9 cellular contexts compared by ENCODE assay signal in genomic region chr7:136114966-136115762, GRCh38.
A peak's percentile ranks its signal among the peaks of the same experiment; 100 is the strongest.
DNase-seq lines count a peak whose midpoint lies in the region; ATAC-seq and TF ChIP-seq lines count a peak whose summit lies in the region.
"Had no signal": no experiment of that assay in that cellular context is flagged by ENCODE, and none has a peak within 500 bp of the region (broad histone marks: within the 10 kb centered on the region; RNA-seq: fewer than 3 reads in every experiment).

No MANE protein-coding gene starts in this region.

- DNase-seq in CD14-positive monocyte (ENCODE audit: low spot score) (no peak), NCI-H460 (ENCODE audit: extremely low read depth, low read depth) (peak; percentile 34), glomerular endothelial cell (ENCODE audit: extremely low read depth, low read depth, low spot score) (peak; percentile 10), psoas muscle (no peak), DMS79 (lab: John Stamatoyannopoulos, UW) (no peak)
- DNase-seq in activated T-cell treated with anti-CD3 and anti-CD28 coated beads, Interleukin-2, amount 50 U/mL, for 4 hours = no peak

- no peak overlapping the region for H3K4me3 Mint-ChIP-seq in CD14-positive monocyte
- no peak overlapping the region for H3K4me3 Mint-ChIP-seq in activated T-cell treated with anti-CD3 and anti-CD28 coated beads, Interleukin-2, amount 50 U/mL, for 4 hours
- H3K4me3 Mint-ChIP-seq: T-helper 1 cell treated with Interleukin-12 subunit alpha and Interleukin-12 subunit beta and Interleukin-4 antibody, amounts not matched to agents 30 μg/mL and 1 μg/mL, for 36 hours had no signal

- H3K4me1 Mint-ChIP-seq in CD14-positive monocyte = no peaks in the 10 kb centered on the region
- H3K4me1 Mint-ChIP-seq in activated T-cell treated with anti-CD3 and anti-CD28 coated beads, Interleukin-2, amount 50 U/mL, for 4 hours (ENCODE audit: low read depth) = peaks cover 1% of the 10 kb centered on the region

- H3K27me3 Mint-ChIP-seq in CD14-positive monocyte (ENCODE audit: low read depth in 3 of 3) = peaks cover 0 to 4% (median 0%) of the 10 kb centered on the region in 3 donors
- H3K27me3 Mint-ChIP-seq in activated T-cell treated with anti-CD3 and anti-CD28 coated beads, Interleukin-2, amount 50 U/mL, for 4 hours (ENCODE audit: low read depth) = no peaks in the 10 kb centered on the region

- no peaks in the 10 kb centered on the region for H3K4me1 ChIP-seq in psoas muscle

- no peak overlapping the region for H3K27ac ChIP-seq in psoas muscle

- intact Hi-C loops in CD14-positive monocyte (cut with micrococcal nuclease) = no loop called here
- intact Hi-C loops in psoas muscle (cut with DNase I) = no loop called here

- peak; percentile 71 for TF ChIP-seq CTCF in CD14-positive monocyte (IDR thresholded peaks at IDR 0.05)
- peak; percentile 46 for TF ChIP-seq CTCF in psoas muscle (IDR thresholded peaks at IDR 0.05)

- H3K4me3 ChIP-seq in psoas muscle = no peak overlapping the region

- 54 to 61% (median 54%) methylated on average over 21 of the region's 21 CpGs for WGBS in psoas muscle, 3 donors

- H3K9me3 Mint-ChIP-seq in CD14-positive monocyte = peaks cover 0 to 2% (median 0%) of the 10 kb centered on the region in 7 donors
- no peaks in the 10 kb centered on the region for H3K9me3 Mint-ChIP-seq in activated T-cell treated with anti-CD3 and anti-CD28 coated beads, Interleukin-2, amount 50 U/mL, for 4 hours

- H3K27me3 ChIP-seq in psoas muscle (ENCODE audit: insufficient read depth in 3 of 3, low read length in 2 of 3) = peaks cover 0 to 2% (median 0%) of the 10 kb centered on the region in 3 donors

- H3K9me3 ChIP-seq in psoas muscle = no peaks in the 10 kb centered on the region

- ATAC-seq in GM18868 (IDR thresholded peaks at IDR 0.05; ENCODE audit: unreplicated experiment) (peak; percentile 99), HG02981 (IDR thresholded peaks at IDR 0.05; ENCODE audit: unreplicated experiment) (peak; percentile 94), psoas muscle (peak in 1 of 4 donors; percentile 57)
- peak; percentile 74 to 79 for ATAC-seq in activated T-cell treated with anti-CD3 and anti-CD28 coated beads, Interleukin-2, amount 50 U/mL, for 4 hours

- no peaks in the 10 kb centered on the region for H3K36me3 ChIP-seq in psoas muscle (ENCODE audit: insufficient read depth in 1 of 2, low read depth in 1 of 2)

- no peaks in the 10 kb centered on the region for H3K36me3 Mint-ChIP-seq in CD14-positive monocyte
- H3K36me3 Mint-ChIP-seq in activated T-cell treated with anti-CD3 and anti-CD28 coated beads, Interleukin-2, amount 50 U/mL, for 4 hours (ENCODE audit: insufficient read depth) = peaks cover 4% of the 10 kb centered on the region

- H3K27ac Mint-ChIP-seq in CD14-positive monocyte = no peak overlapping the region
- H3K27ac Mint-ChIP-seq: T-helper 1 cell treated with Interleukin-12 subunit alpha and Interleukin-12 subunit beta and Interleukin-4 antibody, amounts not matched to agents 30 μg/mL and 1 μg/mL, for 36 hours had no signal

Comparison
In these comparisons a context has a peak if more than half of its experiments do, and no peak if none do; other contexts are left out.
1. DNase-seq: peak in NCI-H460 (single experiment) and glomerular endothelial cell (single experiment); none in CD14-positive monocyte (single experiment), activated T-cell treated with anti-CD3 and anti-CD28 coated beads, Interleukin-2, amount 50 U/mL, for 4 hours (single experiment), psoas muscle (0 of 2) and DMS79 (single experiment).